Comparison of ENCODE assay signal across 8 cellular contexts in the genomic region with DNA sequence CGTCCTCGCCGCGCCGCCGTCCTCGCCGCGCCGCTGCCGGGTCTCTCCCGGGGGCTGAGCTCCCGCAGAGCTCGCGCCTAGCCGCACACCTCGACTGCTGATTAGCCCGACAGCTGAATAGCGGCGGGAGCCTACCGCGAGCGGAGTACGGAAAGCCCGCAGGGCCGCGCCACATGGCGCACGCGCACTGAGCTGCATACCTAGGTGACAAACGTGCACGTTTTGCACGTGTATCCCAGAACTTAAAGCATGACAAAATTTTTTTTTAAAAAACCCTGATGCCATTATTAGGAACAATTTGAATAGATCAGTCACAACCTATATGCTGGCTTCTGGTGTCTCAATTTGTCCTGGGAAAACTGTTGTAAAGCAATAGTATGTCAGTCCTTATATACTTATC. TPM values are rescaled to one million over a fixed set of nuclear protein-coding genes. Genes with fewer than 3 reads are reported as not detected.
DNase-seq lines count a peak whose midpoint lies in the region; ATAC-seq and TF ChIP-seq lines count a peak whose summit lies in the region.

A gene with protein sequence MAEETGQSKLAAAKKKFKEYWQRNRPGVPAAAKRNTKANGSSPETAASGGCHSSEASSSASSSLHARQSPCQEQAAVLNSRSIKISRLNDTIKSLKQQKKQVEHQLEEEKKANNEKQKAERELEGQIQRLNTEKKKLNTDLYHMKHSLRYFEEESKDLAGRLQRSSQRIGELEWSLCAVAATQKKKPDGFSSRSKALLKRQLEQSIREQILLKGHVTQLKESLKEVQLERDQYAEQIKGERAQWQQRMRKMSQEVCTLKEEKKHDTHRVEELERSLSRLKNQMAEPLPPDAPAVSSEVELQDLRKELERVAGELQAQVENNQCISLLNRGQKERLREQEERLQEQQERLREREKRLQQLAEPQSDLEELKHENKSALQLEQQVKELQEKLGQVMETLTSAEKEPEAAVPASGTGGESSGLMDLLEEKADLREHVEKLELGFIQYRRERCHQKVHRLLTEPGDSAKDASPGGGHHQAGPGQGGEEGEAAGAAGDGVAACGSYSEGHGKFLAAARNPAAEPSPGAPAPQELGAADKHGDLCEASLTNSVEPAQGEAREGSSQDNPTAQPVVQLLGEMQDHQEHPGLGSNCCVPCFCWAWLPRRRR (minus strand): TSS at position 122 of the 400 bp plus-strand sequence. CDS start 48,117 bp downstream, outside the sequence.

- ATAC-seq in GM19324 (IDR thresholded peaks at IDR 0.05; ENCODE audit: low FRiP score, unreplicated experiment) (peak; percentile 61), omental fat pad (ENCODE audit: low FRiP score) (peak; percentile 65)

- no peak for TF ChIP-seq CTCF in omental fat pad (IDR thresholded peaks at IDR 0.05)

- peak; percentile 90 for DNase-seq in AG20443 (ENCODE audit: low spot score)
- DNase-seq in HPDE6-E6E7 (ENCODE audit: extremely low spot score): peak; percentile 60
- DNase-seq in RKO (ENCODE audit: low spot score): peak; percentile 85
- peak; percentile 77 for DNase-seq in activated gamma-delta T cell treated with Interleukin-2 at 50 U/mL for 16 hours
- peak; percentile 67 for DNase-seq in germinal center (ENCODE audit: low spot score)
- DNase-seq in omental fat pad (ENCODE audit: low spot score): no peak
- peak; percentile 76 for DNase-seq in superior temporal gyrus (ENCODE audit: extremely low spot score)

RNA-seq across cellular contexts. Expression of the gene that starts here (rescaled TPM):
- total RNA-seq in omental fat pad: 10 to 100 TPM; 22.3 to 64.6 (median 38.7) TPM
